ENCODE assay signal across 17 cellular contexts in the genomic region with DNA sequence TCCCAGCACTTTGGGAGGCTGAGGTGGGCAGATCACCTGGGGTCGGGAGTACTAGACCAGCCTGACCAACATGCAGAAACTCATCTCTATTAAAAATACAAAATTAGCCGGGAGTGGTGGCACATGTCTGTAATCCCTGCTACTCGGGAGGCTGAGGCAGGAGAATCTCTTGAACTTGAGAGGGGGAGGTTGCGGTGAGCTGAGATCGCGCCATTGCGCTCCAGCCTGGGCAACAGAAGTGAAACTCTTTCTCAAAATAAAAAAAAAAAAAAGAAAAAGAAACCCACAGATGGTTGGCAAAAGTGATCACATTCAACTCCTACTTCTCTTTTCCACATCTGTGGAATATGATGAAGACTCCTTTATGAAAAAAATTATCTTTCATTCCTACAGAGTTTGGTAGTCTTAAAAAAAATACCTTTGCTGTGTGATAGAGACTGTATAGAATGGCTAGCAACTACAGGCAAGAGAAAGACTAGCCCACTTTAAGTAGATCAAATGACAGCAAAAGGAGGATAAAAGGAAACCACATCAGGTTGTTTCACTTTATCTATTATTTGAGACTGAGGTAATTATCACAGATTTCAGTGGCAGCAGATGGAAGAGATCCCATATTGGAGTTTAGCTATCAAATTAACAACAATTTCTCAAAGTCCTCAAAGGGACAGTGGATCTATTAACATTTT.
"Had no signal": no experiment of that assay in that cellular context is flagged by ENCODE, and none has a peak within 500 bp of the region (broad histone marks: within the 10 kb centered on the region; RNA-seq: fewer than 3 reads in every experiment).

No MANE protein-coding gene starts in this region.

- H3K27ac ChIP-seq: gastroesophageal sphincter, neural progenitor cell, parathyroid adenoma, thoracic aorta had no signal

- H3K27me3 Mint-ChIP-seq: activated CD4-positive, alpha-beta T cell treated with anti-CD3 and anti-CD28 coated beads, Interleukin-2, amount 10 ng/mL, durations not matched to agents 7 days and 5 days; effector memory CD8-positive, alpha-beta T cell; stimulated activated naive CD8-positive, alpha-beta T cell treated with anti-CD3 and anti-CD28 coated beads, Interleukin-15, amount 100 ng/mL, for 72 hours had no signal

- H3K79me2 ChIP-seq: parathyroid adenoma had no signal

- ATAC-seq: effector memory CD8-positive, alpha-beta T cell; gastroesophageal sphincter; left ventricle myocardium superior; stimulated activated naive CD8-positive, alpha-beta T cell treated with anti-CD3 and anti-CD28 coated beads, Interleukin-15, amount 100 ng/mL, for 72 hours had no signal

- H3K27me3 ChIP-seq: gastroesophageal sphincter, neural progenitor cell had no signal

- H3K4me1 ChIP-seq: gastroesophageal sphincter, neural progenitor cell, parathyroid adenoma had no signal

- H3K9me3 Mint-ChIP-seq: activated CD4-positive, alpha-beta T cell treated with anti-CD3 and anti-CD28 coated beads, Interleukin-2, amount 10 ng/mL, durations not matched to agents 7 days and 5 days; activated naive CD4-positive, alpha-beta T cell treated with anti-CD3 and anti-CD28 coated beads for 36 hours; effector memory CD8-positive, alpha-beta T cell; neural progenitor cell; stimulated activated naive CD8-positive, alpha-beta T cell treated with anti-CD3 and anti-CD28 coated beads, Interleukin-15, amount 100 ng/mL, for 72 hours had no signal

- H3K9ac ChIP-seq: neural progenitor cell, parathyroid adenoma had no signal

- H3K36me3 ChIP-seq: thoracic aorta had no signal

- FAIRE-seq: keratinocyte had no signal

- H3K4me1 Mint-ChIP-seq: neural progenitor cell; stimulated activated naive CD8-positive, alpha-beta T cell treated with anti-CD3 and anti-CD28 coated beads, Interleukin-15, amount 100 ng/mL, for 72 hours had no signal

- H2AFZ ChIP-seq: neural progenitor cell, parathyroid adenoma had no signal

- H3K27ac Mint-ChIP-seq: activated CD4-positive, alpha-beta T cell treated with anti-CD3 and anti-CD28 coated beads, Interleukin-2, amount 10 ng/mL, durations not matched to agents 7 days and 5 days; activated naive CD4-positive, alpha-beta T cell treated with anti-CD3 and anti-CD28 coated beads for 36 hours; neural progenitor cell; stimulated activated naive CD8-positive, alpha-beta T cell treated with anti-CD3 and anti-CD28 coated beads, Interleukin-15, amount 100 ng/mL, for 72 hours had no signal

- H3K9me3 ChIP-seq: gastroesophageal sphincter, thoracic aorta had no signal

- DNase-seq: activated CD4-positive, alpha-beta T cell treated with anti-CD3 and anti-CD28 coated beads, Interleukin-2, amount 10 ng/mL, durations not matched to agents 7 days and 5 days; activated CD4-positive, CD25-positive, alpha-beta regulatory T cell; activated CD8-positive, alpha-beta memory T cell treated with anti-CD3 and anti-CD28 coated beads for 24 hours; activated naive CD4-positive, alpha-beta T cell treated with anti-CD3 and anti-CD28 coated beads for 36 hours; caudate nucleus; cortex of kidney; effector memory CD8-positive, alpha-beta T cell; left ventricle myocardium superior; mesendoderm; retina; stimulated activated CD4-positive, alpha-beta T cell treated with anti-CD3 and anti-CD28 coated beads, Interleukin-4, amount 100 ng/mL, for 1 hour; stimulated activated naive CD8-positive, alpha-beta T cell treated with anti-CD3 and anti-CD28 coated beads, Interleukin-15, amount 100 ng/mL, for 72 hours had no signal

- H3K4me2 ChIP-seq: neural progenitor cell had no signal

- H3K4me3 Mint-ChIP-seq: activated CD4-positive, alpha-beta T cell treated with anti-CD3 and anti-CD28 coated beads, Interleukin-2, amount 10 ng/mL, durations not matched to agents 7 days and 5 days; activated naive CD4-positive, alpha-beta T cell treated with anti-CD3 and anti-CD28 coated beads for 36 hours; effector memory CD8-positive, alpha-beta T cell; neural progenitor cell; stimulated activated naive CD8-positive, alpha-beta T cell treated with anti-CD3 and anti-CD28 coated beads, Interleukin-15, amount 100 ng/mL, for 72 hours had no signal

- H3K4me3 ChIP-seq: gastroesophageal sphincter, neural progenitor cell, thoracic aorta had no signal
